ENCODE assay signal across 28 cellular contexts in genomic region chr6:110550353-110550752, GRCh38.
"Had no signal": no experiment of that assay in that cellular context is flagged by ENCODE, and none has a peak within 500 bp of the region (broad histone marks: within the 10 kb centered on the region; RNA-seq: fewer than 3 reads in every experiment).

No MANE protein-coding gene starts in this region.

- H3K36me3 Mint-ChIP-seq: activated naive CD8-positive, alpha-beta T cell treated with anti-CD3 and anti-CD28 coated beads for 36 hours had no signal

- ATAC-seq: activated T-helper 17 cell treated with anti-CD3 and anti-CD28 coated beads, Interleukin-2, amount 50 U/mL, for 72 hours; Panc1; Right ventricle myocardium inferior; T-cell had no signal

- H3K27me3 ChIP-seq: brain microvascular endothelial cell, cardiac muscle cell had no signal

- H3K4me3 Mint-ChIP-seq: activated CD4-positive, alpha-beta memory T cell treated with anti-CD3 and anti-CD28 coated beads for 36 hours; activated CD4-positive, alpha-beta T cell treated with anti-CD3 and anti-CD28 coated beads, Interleukin-2, amount 10 ng/mL, durations not matched to agents 7 days and 5 days; activated naive CD4-positive, alpha-beta T cell treated with anti-CD3 and anti-CD28 coated beads, Interleukin-2, amount 10 ng/mL, durations not matched to agents 7 days and 5 days; activated naive CD8-positive, alpha-beta T cell treated with anti-CD3 and anti-CD28 coated beads for 36 hours; activated T-helper 17 cell treated with anti-CD3 and anti-CD28 coated beads, Interleukin-2, amount 50 U/mL, for 72 hours; T-cell had no signal

- H3K4me3 ChIP-seq: cardiac muscle cell, SK-N-MC had no signal

- DNase-seq: activated CD4-positive, alpha-beta memory T cell treated with anti-CD3 and anti-CD28 coated beads for 36 hours; activated CD4-positive, alpha-beta T cell treated with anti-CD3 and anti-CD28 coated beads, Interleukin-2, amount 10 ng/mL, durations not matched to agents 7 days and 5 days; activated CD4-positive, CD25-positive, alpha-beta regulatory T cell; activated CD8-positive, alpha-beta memory T cell treated with anti-CD3 and anti-CD28 coated beads for 24 hours; activated gamma-delta T cell treated with Interleukin-2 at 50 U/mL for 16 hours; activated naive CD4-positive, alpha-beta T cell treated with anti-CD3 and anti-CD28 coated beads, Interleukin-2, amount 10 ng/mL, durations not matched to agents 7 days and 5 days; activated naive CD8-positive, alpha-beta T cell treated with anti-CD3 and anti-CD28 coated beads for 36 hours; activated T-cell treated with anti-CD3 and anti-CD28 coated beads, Interleukin-2, amount 50 U/mL, for 48 hours; brain microvascular endothelial cell; cerebellar nuclear complex; KBM-7; NCI-H1092; NCI-H1417 treated with DMSO at 0.1 percent for 48 hours; NCI-H1694 treated with DMSO at 0.1 percent for 48 hours; NCI-H2029 treated with DMSO at 0.1 percent for 48 hours; NCI-H510A treated with DMSO at 0.1 percent for 48 hours; NCI-H774; NK-92 treated with Interleukin-12 subunit alpha and Interleukin-12 subunit beta, amount 100 ng/mL, for 24 hours; OCI-M1; RPMI8226; T-cell; T-helper 2 cell; T1000 had no signal

- H3K27ac Mint-ChIP-seq: activated CD4-positive, alpha-beta memory T cell treated with anti-CD3 and anti-CD28 coated beads for 36 hours; activated CD4-positive, alpha-beta T cell treated with anti-CD3 and anti-CD28 coated beads, Interleukin-2, amount 10 ng/mL, durations not matched to agents 7 days and 5 days; activated naive CD4-positive, alpha-beta T cell treated with anti-CD3 and anti-CD28 coated beads, Interleukin-2, amount 10 ng/mL, durations not matched to agents 7 days and 5 days; activated naive CD8-positive, alpha-beta T cell treated with anti-CD3 and anti-CD28 coated beads for 36 hours; activated T-helper 17 cell treated with anti-CD3 and anti-CD28 coated beads, Interleukin-2, amount 50 U/mL, for 72 hours; T-cell had no signal

- H3K36me3 ChIP-seq: brain microvascular endothelial cell, cardiac muscle cell had no signal

- H3K27ac ChIP-seq: brain microvascular endothelial cell, cardiac muscle cell, SK-N-MC had no signal

- H3K9me3 Mint-ChIP-seq: activated CD4-positive, alpha-beta T cell treated with anti-CD3 and anti-CD28 coated beads, Interleukin-2, amount 10 ng/mL, durations not matched to agents 7 days and 5 days had no signal

- H3K4me1 Mint-ChIP-seq: activated CD4-positive, alpha-beta T cell treated with anti-CD3 and anti-CD28 coated beads, Interleukin-2, amount 10 ng/mL, durations not matched to agents 7 days and 5 days; activated naive CD4-positive, alpha-beta T cell treated with anti-CD3 and anti-CD28 coated beads, Interleukin-2, amount 10 ng/mL, durations not matched to agents 7 days and 5 days; activated naive CD8-positive, alpha-beta T cell treated with anti-CD3 and anti-CD28 coated beads for 36 hours had no signal
